Comparison of ENCODE assay signal across 36 cellular contexts in the genomic region with DNA sequence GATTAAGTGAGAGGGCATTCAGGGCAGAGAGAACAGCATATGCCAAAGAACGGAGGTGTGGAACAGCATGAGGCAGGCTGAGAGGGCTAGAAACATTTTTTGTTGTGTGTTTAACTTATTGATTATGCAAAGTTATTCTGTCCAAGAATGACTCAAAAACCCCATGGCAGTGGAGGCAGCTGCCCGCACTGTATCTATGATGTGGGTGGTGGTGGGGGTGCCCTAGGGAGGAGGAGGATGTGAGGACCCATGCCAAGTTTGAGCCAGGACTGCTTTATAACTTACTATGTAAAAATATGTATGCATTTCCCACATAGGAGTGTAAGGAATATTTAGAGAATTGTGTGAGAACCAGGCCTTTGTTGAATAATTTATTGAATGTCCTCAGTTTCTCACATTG.
"Had no signal": no experiment of that assay in that cellular context is flagged by ENCODE, and none has a peak within 500 bp of the region (broad histone marks: within the 10 kb centered on the region; RNA-seq: fewer than 3 reads in every experiment).

No MANE protein-coding gene starts in this region.

- H3K4me3 ChIP-seq: MG63 had no signal

- H3K4me2 ChIP-seq: KMS-11 had no signal

- H3K36me3 ChIP-seq: MG63 had no signal

- DNase-seq: Karpas-422, Kasumi-1, MG63, MM.1S, MV-4-11, NCI-H1048, NCI-H1092, NCI-H1092 treated with DMSO at 0.1 percent for 48 hours, NCI-H1105, NCI-H1105 treated with DMSO at 0.1 percent for 48 hours, NCI-H1417 treated with DMSO at 0.1 percent for 48 hours, NCI-H1436, NCI-H1436 treated with DMSO at 0.1 percent for 48 hours, NCI-H146, NCI-H1694, NCI-H1694 treated with DMSO at 0.1 percent for 48 hours, NCI-H187, NCI-H187 treated with DMSO at 0.1 percent for 48 hours, NCI-H1930, NCI-H2029, NCI-H2029 treated with DMSO at 0.1 percent for 48 hours, NCI-H2081, NCI-H2081 treated with DMSO at 0.1 percent for 48 hours, NCI-H2107, NCI-H2171, NCI-H2171 treated with DMSO at 0.1 percent for 48 hours, NCI-H2227 treated with DMSO at 0.1 percent for 48 hours, NCI-H226, NCI-H345, NCI-H446, NCI-H446 treated with DMSO at 0.1 percent for 48 hours, NCI-H510A, NCI-H510A treated with DMSO at 0.1 percent for 48 hours, NCI-H524, NCI-H524 treated with DMSO at 0.1 percent for 48 hours had no signal

- H3K27me3 ChIP-seq: MG63 had no signal

- H3K27ac ChIP-seq: KMS-11 had no signal

- H3K9ac ChIP-seq: KMS-11 had no signal
